1 cellular context compared by ENCODE assay signal in the genomic region with DNA sequence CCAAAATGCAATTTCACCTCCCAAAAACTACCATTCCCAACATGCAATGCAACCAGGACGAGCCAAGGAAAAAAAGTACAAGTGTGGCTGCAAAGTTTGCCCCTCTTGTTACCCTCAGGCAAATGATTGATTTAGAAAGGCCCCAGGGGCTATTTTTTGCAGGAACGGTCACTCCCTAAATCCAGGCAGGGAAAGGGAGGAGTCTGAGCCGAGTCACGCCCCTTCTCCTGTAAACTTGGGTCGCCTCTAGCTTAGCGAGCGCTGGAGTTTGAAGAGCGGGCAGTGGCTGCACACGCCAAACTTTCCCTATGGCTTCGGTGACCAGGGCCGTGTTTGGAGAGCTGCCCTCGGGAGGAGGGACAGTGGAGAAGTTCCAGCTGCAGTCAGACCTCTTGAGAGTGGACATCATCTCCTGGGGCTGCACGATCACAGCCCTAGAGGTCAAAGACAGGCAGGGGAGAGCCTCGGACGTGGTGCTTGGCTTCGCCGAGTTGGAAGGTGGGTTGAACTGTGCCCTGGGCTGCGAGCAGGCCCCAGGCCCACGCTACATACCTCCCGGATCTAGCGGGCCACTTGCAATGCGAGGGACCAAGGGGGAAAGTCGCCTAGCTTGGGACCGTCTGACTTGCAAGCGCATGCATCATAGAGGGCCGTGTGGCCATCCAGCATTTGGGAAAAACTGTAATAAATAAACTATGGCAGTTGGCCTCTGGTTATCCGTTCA.
A peak's percentile ranks its signal among the peaks of the same experiment; 100 is the strongest.
TF ChIP-seq lines count a peak whose summit lies in the region.

TSS of gene GALM (plus strand) at position 261 of the 724 bp plus-strand sequence. CDS start at position 309, 48 bp downstream.

TF ChIP-seq in HEK293, 187 proteins besides CTCF, POLR2A, EP300 and RAD21 (continued from another document):
- TF ChIP-seq, protein P1, sequence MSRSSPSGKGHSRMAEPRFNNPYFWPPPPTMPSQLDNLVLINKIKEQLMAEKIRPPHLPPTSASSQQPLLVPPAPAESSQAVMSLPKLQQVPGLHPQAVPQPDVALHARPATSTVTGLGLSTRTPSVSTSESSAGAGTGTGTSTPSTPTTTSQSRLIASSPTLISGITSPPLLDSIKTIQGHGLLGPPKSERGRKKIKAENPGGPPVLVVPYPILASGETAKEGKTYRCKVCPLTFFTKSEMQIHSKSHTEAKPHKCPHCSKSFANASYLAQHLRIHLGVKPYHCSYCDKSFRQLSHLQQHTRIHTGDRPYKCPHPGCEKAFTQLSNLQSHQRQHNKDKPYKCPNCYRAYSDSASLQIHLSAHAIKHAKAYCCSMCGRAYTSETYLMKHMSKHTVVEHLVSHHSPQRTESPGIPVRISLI (tag by site-specific recombination; IDR thresholded peaks at IDR 0.05), result peak; percentile 97
- peak; percentile 76; the same call in 1 of the 2 replicates for TF ChIP-seq ZNF660 (tag by site-specific recombination; IDR thresholded peaks at IDR 0.05)
- TF ChIP-seq, protein P2, sequence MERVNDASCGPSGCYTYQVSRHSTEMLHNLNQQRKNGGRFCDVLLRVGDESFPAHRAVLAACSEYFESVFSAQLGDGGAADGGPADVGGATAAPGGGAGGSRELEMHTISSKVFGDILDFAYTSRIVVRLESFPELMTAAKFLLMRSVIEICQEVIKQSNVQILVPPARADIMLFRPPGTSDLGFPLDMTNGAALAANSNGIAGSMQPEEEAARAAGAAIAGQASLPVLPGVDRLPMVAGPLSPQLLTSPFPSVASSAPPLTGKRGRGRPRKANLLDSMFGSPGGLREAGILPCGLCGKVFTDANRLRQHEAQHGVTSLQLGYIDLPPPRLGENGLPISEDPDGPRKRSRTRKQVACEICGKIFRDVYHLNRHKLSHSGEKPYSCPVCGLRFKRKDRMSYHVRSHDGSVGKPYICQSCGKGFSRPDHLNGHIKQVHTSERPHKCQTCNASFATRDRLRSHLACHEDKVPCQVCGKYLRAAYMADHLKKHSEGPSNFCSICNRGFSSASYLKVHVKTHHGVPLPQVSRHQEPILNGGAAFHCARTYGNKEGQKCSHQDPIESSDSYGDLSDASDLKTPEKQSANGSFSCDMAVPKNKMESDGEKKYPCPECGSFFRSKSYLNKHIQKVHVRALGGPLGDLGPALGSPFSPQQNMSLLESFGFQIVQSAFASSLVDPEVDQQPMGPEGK (tag by site-specific recombination; IDR thresholded peaks at IDR 0.05), result peak; percentile 50; the same call in 1 of the 2 replicates
- TF ChIP-seq ZNF501 (tag by site-specific recombination; IDR thresholded peaks at IDR 0.05), result peak; percentile 76; the same call in 1 of the 2 replicates
- no peak for TF ChIP-seq GLIS2 (tag by site-specific recombination; IDR thresholded peaks at IDR 0.05)
- no peak for TF ChIP-seq ZNF114 (tag by site-specific recombination; IDR thresholded peaks at IDR 0.05)
- TF ChIP-seq, protein P3, sequence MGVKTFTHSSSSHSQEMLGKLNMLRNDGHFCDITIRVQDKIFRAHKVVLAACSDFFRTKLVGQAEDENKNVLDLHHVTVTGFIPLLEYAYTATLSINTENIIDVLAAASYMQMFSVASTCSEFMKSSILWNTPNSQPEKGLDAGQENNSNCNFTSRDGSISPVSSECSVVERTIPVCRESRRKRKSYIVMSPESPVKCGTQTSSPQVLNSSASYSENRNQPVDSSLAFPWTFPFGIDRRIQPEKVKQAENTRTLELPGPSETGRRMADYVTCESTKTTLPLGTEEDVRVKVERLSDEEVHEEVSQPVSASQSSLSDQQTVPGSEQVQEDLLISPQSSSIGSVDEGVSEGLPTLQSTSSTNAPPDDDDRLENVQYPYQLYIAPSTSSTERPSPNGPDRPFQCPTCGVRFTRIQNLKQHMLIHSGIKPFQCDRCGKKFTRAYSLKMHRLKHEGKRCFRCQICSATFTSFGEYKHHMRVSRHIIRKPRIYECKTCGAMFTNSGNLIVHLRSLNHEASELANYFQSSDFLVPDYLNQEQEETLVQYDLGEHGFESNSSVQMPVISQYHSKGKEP (tag by site-specific recombination; IDR thresholded peaks at IDR 0.05), result peak; percentile 53; the same call in 1 of the 2 replicates
- peak; percentile 95 for TF ChIP-seq ZNF76 (tag by site-specific recombination; IDR thresholded peaks at IDR 0.05; ENCODE audit: borderline replicate concordance, low read depth)
- no peak for TF ChIP-seq MEIS1 (CRISPR knock-in tag; IDR thresholded peaks at IDR 0.05; ENCODE audit: borderline replicate concordance)
- peak; percentile 97 for TF ChIP-seq PRDM10 (tag by site-specific recombination; IDR thresholded peaks at IDR 0.05)
- TF ChIP-seq, protein P4, sequence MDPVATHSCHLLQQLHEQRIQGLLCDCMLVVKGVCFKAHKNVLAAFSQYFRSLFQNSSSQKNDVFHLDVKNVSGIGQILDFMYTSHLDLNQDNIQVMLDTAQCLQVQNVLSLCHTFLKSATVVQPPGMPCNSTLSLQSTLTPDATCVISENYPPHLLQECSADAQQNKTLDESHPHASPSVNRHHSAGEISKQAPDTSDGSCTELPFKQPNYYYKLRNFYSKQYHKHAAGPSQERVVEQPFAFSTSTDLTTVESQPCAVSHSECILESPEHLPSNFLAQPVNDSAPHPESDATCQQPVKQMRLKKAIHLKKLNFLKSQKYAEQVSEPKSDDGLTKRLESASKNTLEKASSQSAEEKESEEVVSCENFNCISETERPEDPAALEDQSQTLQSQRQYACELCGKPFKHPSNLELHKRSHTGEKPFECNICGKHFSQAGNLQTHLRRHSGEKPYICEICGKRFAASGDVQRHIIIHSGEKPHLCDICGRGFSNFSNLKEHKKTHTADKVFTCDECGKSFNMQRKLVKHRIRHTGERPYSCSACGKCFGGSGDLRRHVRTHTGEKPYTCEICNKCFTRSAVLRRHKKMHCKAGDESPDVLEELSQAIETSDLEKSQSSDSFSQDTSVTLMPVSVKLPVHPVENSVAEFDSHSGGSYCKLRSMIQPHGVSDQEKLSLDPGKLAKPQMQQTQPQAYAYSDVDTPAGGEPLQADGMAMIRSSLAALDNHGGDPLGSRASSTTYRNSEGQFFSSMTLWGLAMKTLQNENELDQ (tag by site-specific recombination; IDR thresholded peaks at IDR 0.05; ENCODE audit: low read depth), result peak; percentile 100
- TF ChIP-seq ZNF335 (tag by site-specific recombination; conservative IDR thresholded peaks at IDR 0.05), result peak; percentile 95
- 0 out of 2 replicates have a peak, but pooled peaks have one; percentile 20 for TF ChIP-seq ZFHX2 (tag by site-specific recombination; conservative IDR thresholded peaks at IDR 0.05)
- TF ChIP-seq SP3 (tag by site-specific recombination; IDR thresholded peaks at IDR 0.05), result peak; percentile 86
- TF ChIP-seq SP7 (tag by site-specific recombination; IDR thresholded peaks at IDR 0.05), result peak; percentile 44; the same call in 1 of the 2 replicates
- TF ChIP-seq KLF9 (tag by site-specific recombination; IDR thresholded peaks at IDR 0.05; ENCODE audit: low read depth), result peak; percentile 73
- TF ChIP-seq ZXDB (tag by site-specific recombination; IDR thresholded peaks at IDR 0.05), result peak; percentile 82
- TF ChIP-seq ZNF19 (tag by site-specific recombination; IDR thresholded peaks at IDR 0.05; ENCODE audit: low read depth), result no peak
- peak; percentile 88 for TF ChIP-seq ZBTB17 (tag by site-specific recombination; IDR thresholded peaks at IDR 0.05)
- TF ChIP-seq ZNF707 (tag by site-specific recombination; IDR thresholded peaks at IDR 0.05), result no peak
- no peak for TF ChIP-seq ZNF555 (tag by site-specific recombination; conservative IDR thresholded peaks at IDR 0.05)
- 0 out of 2 replicates have a peak, but pooled peaks have one; percentile 16 for TF ChIP-seq ZNF184 (tag by site-specific recombination; IDR thresholded peaks at IDR 0.05)
- no peak for TF ChIP-seq ZNF621 (tag by site-specific recombination; IDR thresholded peaks at IDR 0.05)
- TF ChIP-seq ZNF416 (tag by site-specific recombination; IDR thresholded peaks at IDR 0.05), result no peak
- no peak for TF ChIP-seq KLF8 (tag by site-specific recombination; IDR thresholded peaks at IDR 0.05)
- TF ChIP-seq SCRT1 (tag by site-specific recombination; IDR thresholded peaks at IDR 0.05; ENCODE audit: borderline replicate concordance), result no peak
